In genomic region chr5:38258037-38258318, GRCh38 we compare ENCODE assay signal across 10 cellular contexts. TPM values are rescaled to one million over a fixed set of nuclear protein-coding genes. Genes with fewer than 3 reads are reported as not detected.
DNase-seq lines count a peak whose midpoint lies in the region; ATAC-seq and TF ChIP-seq lines count a peak whose summit lies in the region.
"Had no signal": no experiment of that assay in that cellular context is flagged by ENCODE, and none has a peak within 500 bp of the region (broad histone marks: within the 10 kb centered on the region; RNA-seq: fewer than 3 reads in every experiment).

No MANE protein-coding gene starts in this region.

- intact Hi-C loops in esophagus squamous epithelium (cut with DNase I): no loop called here

- peaks cover 6% of the 10 kb centered on the region for H3K4me1 Mint-ChIP-seq in activated T-cell treated with anti-CD3 and anti-CD28 coated beads, Interleukin-2, amount 50 U/mL, for 72 hours (ENCODE audit: low read depth)
- H3K4me1 Mint-ChIP-seq in neural crest cell: peaks cover 27% of the 10 kb centered on the region
- peaks cover 6 to 20% (median 13%) of the 10 kb centered on the region in 4 donors for H3K4me1 Mint-ChIP-seq in naive thymus-derived CD8-positive, alpha-beta T cell

- H3K27me3 Mint-ChIP-seq in activated T-cell treated with anti-CD3 and anti-CD28 coated beads, Interleukin-2, amount 50 U/mL, for 72 hours (ENCODE audit: low read depth): peaks cover 87% of the 10 kb centered on the region
- H3K27me3 Mint-ChIP-seq in neural crest cell (ENCODE audit: low read depth): peaks cover 69% of the 10 kb centered on the region
- H3K27me3 Mint-ChIP-seq in naive thymus-derived CD8-positive, alpha-beta T cell: peaks cover 41 to 95% (median 59%) of the 10 kb centered on the region in 5 donors

- no peaks in the 10 kb centered on the region for H3K9me3 Mint-ChIP-seq in activated T-cell treated with anti-CD3 and anti-CD28 coated beads, Interleukin-2, amount 50 U/mL, for 72 hours
- H3K9me3 Mint-ChIP-seq in neural crest cell: peaks cover 3% of the 10 kb centered on the region
- H3K9me3 Mint-ChIP-seq in naive thymus-derived CD8-positive, alpha-beta T cell: peaks cover 0 to 14% (median 5%) of the 10 kb centered on the region in 9 donors
- H3K9me3 Mint-ChIP-seq: HFFc6 had no signal

- peaks cover 9 to 68% (median 18%) of the 10 kb centered on the region in 4 donors for H3K27me3 ChIP-seq in esophagus squamous epithelium

- TF ChIP-seq CTCF in esophagus squamous epithelium (IDR thresholded peaks at IDR 0.05) (no peak), neural crest cell (conservative IDR thresholded peaks at IDR 0.05) (no peak)

- POLR2A ChIA-PET in naive thymus-derived CD8-positive, alpha-beta T cell (lab: Charles Lee): no interaction called here

- H3K36me3 Mint-ChIP-seq in activated T-cell treated with anti-CD3 and anti-CD28 coated beads, Interleukin-2, amount 50 U/mL, for 72 hours (ENCODE audit: insufficient read depth in 2 of 2): no peaks in the 10 kb centered on the region
- H3K36me3 Mint-ChIP-seq in neural crest cell (ENCODE audit: low read depth): no peaks in the 10 kb centered on the region
- peaks cover 0 to 13% (median 0%) of the 10 kb centered on the region in 3 donors for H3K36me3 Mint-ChIP-seq in naive thymus-derived CD8-positive, alpha-beta T cell

- H3K4me1 ChIP-seq in esophagus squamous epithelium: peaks cover 12 to 20% (median 16%) of the 10 kb centered on the region in 3 donors
- H3K4me1 ChIP-seq in urinary bladder (ENCODE audit: insufficient read depth): no peaks in the 10 kb centered on the region

- H3K27ac ChIP-seq in esophagus squamous epithelium: peak overlapping the region in 2 of 4 donors; percentile 32 to 49
- H3K27ac ChIP-seq in urinary bladder (ENCODE audit: low read depth): no peak overlapping the region

- H3K27ac Mint-ChIP-seq in activated T-cell treated with anti-CD3 and anti-CD28 coated beads, Interleukin-2, amount 50 U/mL, for 72 hours: no peak overlapping the region
- H3K27ac Mint-ChIP-seq in neural crest cell (ENCODE audit: unreplicated experiment): no peak overlapping the region
- no peak overlapping the region for H3K27ac Mint-ChIP-seq in naive thymus-derived CD8-positive, alpha-beta T cell
- H3K27ac Mint-ChIP-seq: HFFc6 had no signal

- H3K36me3 ChIP-seq in esophagus squamous epithelium: no peaks in the 10 kb centered on the region
- no peaks in the 10 kb centered on the region for H3K36me3 ChIP-seq in urinary bladder (ENCODE audit: insufficient read depth)

- peak overlapping the region; percentile 53 to 81 for H3K4me3 Mint-ChIP-seq in activated T-cell treated with anti-CD3 and anti-CD28 coated beads, Interleukin-2, amount 50 U/mL, for 72 hours
- H3K4me3 Mint-ChIP-seq in neural crest cell: peak overlapping the region; percentile 98
- peak overlapping the region in 4 of 10 donors; percentile 31 to 79 (median 64) for H3K4me3 Mint-ChIP-seq in naive thymus-derived CD8-positive, alpha-beta T cell
- H3K4me3 Mint-ChIP-seq: HFFc6 had no signal

- DNase-seq in activated T-cell treated with anti-CD3 and anti-CD28 coated beads, Interleukin-2, amount 50 U/mL, for 72 hours: no peak
- DNase-seq in activated T-cell treated with anti-CD3 and anti-CD28 coated beads for 4 hours (no peak), esophagus squamous epithelium (lab: John Stamatoyannopoulos, UW) (no peak), neural crest cell (ENCODE audit: low read depth, low spot score) (no peak), ecto neural progenitor cell (ENCODE audit: low spot score) (no peak)
- no peak for DNase-seq in naive thymus-derived CD8-positive, alpha-beta T cell
- DNase-seq: HFFc6 had no signal

- no peaks in the 10 kb centered on the region for H3K9me3 ChIP-seq in esophagus squamous epithelium

- TF ChIP-seq POLR2A in esophagus squamous epithelium (IDR thresholded peaks at IDR 0.05): no peak

- H3K4me3 ChIP-seq in esophagus squamous epithelium (peak overlapping the region; percentile 17 to 69 (median 47)), urinary bladder (ENCODE audit: low read depth, low read length) (peak overlapping the region; percentile 48)

- no CpG with 5 or more reads among the region's 14 CpGs for WGBS in esophagus squamous epithelium, 2 donors
- WGBS in urinary bladder: 2% methylated on average over 14 of the region's 14 CpGs

- ATAC-seq in activated T-cell treated with anti-CD3 and anti-CD28 coated beads, Interleukin-2, amount 50 U/mL, for 72 hours (replicated peaks in 1 of 2): no peak
- ATAC-seq in HG02642 (IDR thresholded peaks at IDR 0.05; ENCODE audit: poor library complexity, unreplicated experiment): no peak
- no peak for ATAC-seq in naive thymus-derived CD8-positive, alpha-beta T cell

RNA-seq across cellular contexts. Expression of gene EGFLAM, which starts 0.4 kb away (rescaled TPM):
- total RNA-seq in activated T-cell treated with anti-CD3 and anti-CD28 coated beads, Interleukin-2, amount 50 U/mL, for 72 hours: not detected
- 1 to 10 TPM in 3 of 4 donors, under 1 TPM in 1; 0.38 to 3.3 (median 1.7) TPM for total RNA-seq in esophagus squamous epithelium
- 9.1 and 10.3 TPM in 2 replicates for total RNA-seq in neural crest cell
- total RNA-seq in urinary bladder: 17.4 TPM
- polyA plus RNA-seq in urinary bladder: 6.9 TPM
- not detected for total RNA-seq in naive thymus-derived CD8-positive, alpha-beta T cell
- polyA plus RNA-seq in naive thymus-derived CD8-positive, alpha-beta T cell: not detected
- total RNA-seq: activated CD8-positive, alpha-beta memory T cell treated with anti-CD3 and anti-CD28 coated beads for 36 hours had no signal
